1 cellular context compared by ENCODE assay signal in genomic region chr7:92799446-92800211, GRCh38.
TF ChIP-seq lines count a peak whose summit lies in the region.

No MANE protein-coding gene starts in this region.

TF ChIP-seq in IMR-90, 13 proteins besides CTCF, POLR2A, EP300 and RAD21 (continued from another document):
- TF ChIP-seq USF2 (IDR thresholded peaks at IDR 0.05; ENCODE audit: low read depth, low read length), result no peak
- no peak for TF ChIP-seq SMC3 (IDR thresholded peaks at IDR 0.05; ENCODE audit: low read depth, low read length)
